ENCODE assay signal across 1 cellular context in genomic region chr17:5545051-5545987, GRCh38.
TF ChIP-seq lines count a peak whose summit lies in the region.

No MANE protein-coding gene starts in this region.

TF ChIP-seq in HepG2, 621 proteins besides CTCF, POLR2A, EP300 and RAD21 (continues in another document):
- TF ChIP-seq, protein P1, sequence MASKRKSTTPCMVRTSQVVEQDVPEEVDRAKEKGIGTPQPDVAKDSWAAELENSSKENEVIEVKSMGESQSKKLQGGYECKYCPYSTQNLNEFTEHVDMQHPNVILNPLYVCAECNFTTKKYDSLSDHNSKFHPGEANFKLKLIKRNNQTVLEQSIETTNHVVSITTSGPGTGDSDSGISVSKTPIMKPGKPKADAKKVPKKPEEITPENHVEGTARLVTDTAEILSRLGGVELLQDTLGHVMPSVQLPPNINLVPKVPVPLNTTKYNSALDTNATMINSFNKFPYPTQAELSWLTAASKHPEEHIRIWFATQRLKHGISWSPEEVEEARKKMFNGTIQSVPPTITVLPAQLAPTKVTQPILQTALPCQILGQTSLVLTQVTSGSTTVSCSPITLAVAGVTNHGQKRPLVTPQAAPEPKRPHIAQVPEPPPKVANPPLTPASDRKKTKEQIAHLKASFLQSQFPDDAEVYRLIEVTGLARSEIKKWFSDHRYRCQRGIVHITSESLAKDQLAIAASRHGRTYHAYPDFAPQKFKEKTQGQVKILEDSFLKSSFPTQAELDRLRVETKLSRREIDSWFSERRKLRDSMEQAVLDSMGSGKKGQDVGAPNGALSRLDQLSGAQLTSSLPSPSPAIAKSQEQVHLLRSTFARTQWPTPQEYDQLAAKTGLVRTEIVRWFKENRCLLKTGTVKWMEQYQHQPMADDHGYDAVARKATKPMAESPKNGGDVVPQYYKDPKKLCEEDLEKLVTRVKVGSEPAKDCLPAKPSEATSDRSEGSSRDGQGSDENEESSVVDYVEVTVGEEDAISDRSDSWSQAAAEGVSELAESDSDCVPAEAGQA (IDR thresholded peaks at IDR 0.05; ENCODE audit: low read depth), result no peak
- TF ChIP-seq, protein P1 (CRISPR knock-in tag; IDR thresholded peaks at IDR 0.05; ENCODE audit: borderline replicate concordance), result no peak
- TF ChIP-seq ZNF773 (CRISPR knock-in tag; IDR thresholded peaks at IDR 0.05; ENCODE audit: borderline replicate concordance) (no peak), ZNF234 (CRISPR knock-in tag; conservative IDR thresholded peaks at IDR 0.05) (no peak), MLLT10 (CRISPR knock-in tag; IDR thresholded peaks at IDR 0.05) (no peak), HNF4A (CRISPR knock-in tag; IDR thresholded peaks at IDR 0.05) (no peak), HDAC2 (CRISPR knock-in tag; IDR thresholded peaks at IDR 0.05) (no peak), ZBTB42 (CRISPR knock-in tag; IDR thresholded peaks at IDR 0.05) (no peak), STAG1 (CRISPR knock-in tag; IDR thresholded peaks at IDR 0.05) (no peak), AKAP8 (CRISPR knock-in tag; IDR thresholded peaks at IDR 0.05) (no peak), SNAPC4 (CRISPR knock-in tag; IDR thresholded peaks at IDR 0.05) (no peak), ZMAT3 (CRISPR knock-in tag; conservative IDR thresholded peaks at IDR 0.05) (no peak), SOX13 (IDR thresholded peaks at IDR 0.05) (no peak), SOX13 (CRISPR knock-in tag; conservative IDR thresholded peaks at IDR 0.05 in 1 of 2, IDR thresholded peaks at IDR 0.05 in 1 of 2) (no peak), SP1 (IDR thresholded peaks at IDR 0.05) (peak; percentile 52; the same call in 1 of the 2 replicates), SP1 (CRISPR knock-in tag; IDR thresholded peaks at IDR 0.05) (no peak), KDM1A (CRISPR knock-in tag; IDR thresholded peaks at IDR 0.05) (no peak), RELA (CRISPR knock-in tag; IDR thresholded peaks at IDR 0.05) (no peak), ZNF577 (CRISPR knock-in tag; IDR thresholded peaks at IDR 0.05; ENCODE audit: borderline replicate concordance, low read depth) (no peak), FOXK2 (IDR thresholded peaks at IDR 0.05) (0 out of 2 replicates have a peak, but pooled peaks have one; percentile 20), SRSF9 (IDR thresholded peaks at IDR 0.05; ENCODE audit: borderline replicate concordance, insufficient read depth, low read depth, low read length, poor library complexity, severe bottlenecking) (no peak)
- TF ChIP-seq, protein P2, sequence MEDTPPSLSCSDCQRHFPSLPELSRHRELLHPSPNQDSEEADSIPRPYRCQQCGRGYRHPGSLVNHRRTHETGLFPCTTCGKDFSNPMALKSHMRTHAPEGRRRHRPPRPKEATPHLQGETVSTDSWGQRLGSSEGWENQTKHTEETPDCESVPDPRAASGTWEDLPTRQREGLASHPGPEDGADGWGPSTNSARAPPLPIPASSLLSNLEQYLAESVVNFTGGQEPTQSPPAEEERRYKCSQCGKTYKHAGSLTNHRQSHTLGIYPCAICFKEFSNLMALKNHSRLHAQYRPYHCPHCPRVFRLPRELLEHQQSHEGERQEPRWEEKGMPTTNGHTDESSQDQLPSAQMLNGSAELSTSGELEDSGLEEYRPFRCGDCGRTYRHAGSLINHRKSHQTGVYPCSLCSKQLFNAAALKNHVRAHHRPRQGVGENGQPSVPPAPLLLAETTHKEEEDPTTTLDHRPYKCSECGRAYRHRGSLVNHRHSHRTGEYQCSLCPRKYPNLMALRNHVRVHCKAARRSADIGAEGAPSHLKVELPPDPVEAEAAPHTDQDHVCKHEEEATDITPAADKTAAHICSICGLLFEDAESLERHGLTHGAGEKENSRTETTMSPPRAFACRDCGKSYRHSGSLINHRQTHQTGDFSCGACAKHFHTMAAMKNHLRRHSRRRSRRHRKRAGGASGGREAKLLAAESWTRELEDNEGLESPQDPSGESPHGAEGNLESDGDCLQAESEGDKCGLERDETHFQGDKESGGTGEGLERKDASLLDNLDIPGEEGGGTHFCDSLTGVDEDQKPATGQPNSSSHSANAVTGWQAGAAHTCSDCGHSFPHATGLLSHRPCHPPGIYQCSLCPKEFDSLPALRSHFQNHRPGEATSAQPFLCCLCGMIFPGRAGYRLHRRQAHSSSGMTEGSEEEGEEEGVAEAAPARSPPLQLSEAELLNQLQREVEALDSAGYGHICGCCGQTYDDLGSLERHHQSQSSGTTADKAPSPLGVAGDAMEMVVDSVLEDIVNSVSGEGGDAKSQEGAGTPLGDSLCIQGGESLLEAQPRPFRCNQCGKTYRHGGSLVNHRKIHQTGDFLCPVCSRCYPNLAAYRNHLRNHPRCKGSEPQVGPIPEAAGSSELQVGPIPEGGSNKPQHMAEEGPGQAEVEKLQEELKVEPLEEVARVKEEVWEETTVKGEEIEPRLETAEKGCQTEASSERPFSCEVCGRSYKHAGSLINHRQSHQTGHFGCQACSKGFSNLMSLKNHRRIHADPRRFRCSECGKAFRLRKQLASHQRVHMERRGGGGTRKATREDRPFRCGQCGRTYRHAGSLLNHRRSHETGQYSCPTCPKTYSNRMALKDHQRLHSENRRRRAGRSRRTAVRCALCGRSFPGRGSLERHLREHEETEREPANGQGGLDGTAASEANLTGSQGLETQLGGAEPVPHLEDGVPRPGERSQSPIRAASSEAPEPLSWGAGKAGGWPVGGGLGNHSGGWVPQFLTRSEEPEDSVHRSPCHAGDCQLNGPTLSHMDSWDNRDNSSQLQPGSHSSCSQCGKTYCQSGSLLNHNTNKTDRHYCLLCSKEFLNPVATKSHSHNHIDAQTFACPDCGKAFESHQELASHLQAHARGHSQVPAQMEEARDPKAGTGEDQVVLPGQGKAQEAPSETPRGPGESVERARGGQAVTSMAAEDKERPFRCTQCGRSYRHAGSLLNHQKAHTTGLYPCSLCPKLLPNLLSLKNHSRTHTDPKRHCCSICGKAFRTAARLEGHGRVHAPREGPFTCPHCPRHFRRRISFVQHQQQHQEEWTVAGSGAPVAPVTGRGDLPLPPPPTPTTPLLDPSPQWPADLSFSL (CRISPR knock-in tag; IDR thresholded peaks at IDR 0.05), result 0 out of 2 replicates have a peak, but pooled peaks have one; percentile 31
- TF ChIP-seq, protein P3, sequence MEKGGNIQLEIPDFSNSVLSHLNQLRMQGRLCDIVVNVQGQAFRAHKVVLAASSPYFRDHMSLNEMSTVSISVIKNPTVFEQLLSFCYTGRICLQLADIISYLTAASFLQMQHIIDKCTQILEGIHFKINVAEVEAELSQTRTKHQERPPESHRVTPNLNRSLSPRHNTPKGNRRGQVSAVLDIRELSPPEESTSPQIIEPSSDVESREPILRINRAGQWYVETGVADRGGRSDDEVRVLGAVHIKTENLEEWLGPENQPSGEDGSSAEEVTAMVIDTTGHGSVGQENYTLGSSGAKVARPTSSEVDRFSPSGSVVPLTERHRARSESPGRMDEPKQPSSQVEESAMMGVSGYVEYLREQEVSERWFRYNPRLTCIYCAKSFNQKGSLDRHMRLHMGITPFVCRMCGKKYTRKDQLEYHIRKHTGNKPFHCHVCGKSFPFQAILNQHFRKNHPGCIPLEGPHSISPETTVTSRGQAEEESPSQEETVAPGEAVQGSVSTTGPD (CRISPR knock-in tag; IDR thresholded peaks at IDR 0.05), result no peak
- TF ChIP-seq, protein P4, sequence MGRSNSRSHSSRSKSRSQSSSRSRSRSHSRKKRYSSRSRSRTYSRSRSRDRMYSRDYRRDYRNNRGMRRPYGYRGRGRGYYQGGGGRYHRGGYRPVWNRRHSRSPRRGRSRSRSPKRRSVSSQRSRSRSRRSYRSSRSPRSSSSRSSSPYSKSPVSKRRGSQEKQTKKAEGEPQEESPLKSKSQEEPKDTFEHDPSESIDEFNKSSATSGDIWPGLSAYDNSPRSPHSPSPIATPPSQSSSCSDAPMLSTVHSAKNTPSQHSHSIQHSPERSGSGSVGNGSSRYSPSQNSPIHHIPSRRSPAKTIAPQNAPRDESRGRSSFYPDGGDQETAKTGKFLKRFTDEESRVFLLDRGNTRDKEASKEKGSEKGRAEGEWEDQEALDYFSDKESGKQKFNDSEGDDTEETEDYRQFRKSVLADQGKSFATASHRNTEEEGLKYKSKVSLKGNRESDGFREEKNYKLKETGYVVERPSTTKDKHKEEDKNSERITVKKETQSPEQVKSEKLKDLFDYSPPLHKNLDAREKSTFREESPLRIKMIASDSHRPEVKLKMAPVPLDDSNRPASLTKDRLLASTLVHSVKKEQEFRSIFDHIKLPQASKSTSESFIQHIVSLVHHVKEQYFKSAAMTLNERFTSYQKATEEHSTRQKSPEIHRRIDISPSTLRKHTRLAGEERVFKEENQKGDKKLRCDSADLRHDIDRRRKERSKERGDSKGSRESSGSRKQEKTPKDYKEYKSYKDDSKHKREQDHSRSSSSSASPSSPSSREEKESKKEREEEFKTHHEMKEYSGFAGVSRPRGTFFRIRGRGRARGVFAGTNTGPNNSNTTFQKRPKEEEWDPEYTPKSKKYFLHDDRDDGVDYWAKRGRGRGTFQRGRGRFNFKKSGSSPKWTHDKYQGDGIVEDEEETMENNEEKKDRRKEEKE (IDR thresholded peaks at IDR 0.05), result no peak
- TF ChIP-seq, protein P5, sequence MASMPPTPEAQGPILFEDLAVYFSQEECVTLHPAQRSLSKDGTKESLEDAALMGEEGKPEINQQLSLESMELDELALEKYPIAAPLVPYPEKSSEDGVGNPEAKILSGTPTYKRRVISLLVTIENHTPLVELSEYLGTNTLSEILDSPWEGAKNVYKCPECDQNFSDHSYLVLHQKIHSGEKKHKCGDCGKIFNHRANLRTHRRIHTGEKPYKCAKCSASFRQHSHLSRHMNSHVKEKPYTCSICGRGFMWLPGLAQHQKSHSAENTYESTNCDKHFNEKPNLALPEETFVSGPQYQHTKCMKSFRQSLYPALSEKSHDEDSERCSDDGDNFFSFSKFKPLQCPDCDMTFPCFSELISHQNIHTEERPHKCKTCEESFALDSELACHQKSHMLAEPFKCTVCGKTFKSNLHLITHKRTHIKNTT (CRISPR knock-in tag; IDR thresholded peaks at IDR 0.05), result no peak
- TF ChIP-seq, protein P6, sequence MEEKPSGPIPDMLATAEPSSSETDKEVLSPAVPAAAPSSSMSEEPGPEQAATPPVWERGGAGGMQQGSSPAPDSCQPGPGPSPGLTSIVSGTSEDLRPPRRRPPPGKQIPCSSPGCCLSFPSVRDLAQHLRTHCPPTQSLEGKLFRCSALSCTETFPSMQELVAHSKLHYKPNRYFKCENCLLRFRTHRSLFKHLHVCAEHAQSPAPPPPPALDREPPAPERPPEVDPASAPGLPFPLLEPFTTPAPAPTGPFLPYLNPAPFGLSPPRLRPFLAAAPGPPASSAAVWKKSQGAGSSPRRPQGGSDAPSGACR (CRISPR knock-in tag; IDR thresholded peaks at IDR 0.05), result no peak
